Comparison of ENCODE assay signal across 10 cellular contexts in genomic region chr16:81810894-81811538, GRCh38. TPM values are rescaled to one million over a fixed set of nuclear protein-coding genes. Genes with fewer than 3 reads are reported as not detected.
DNase-seq lines count a peak whose midpoint lies in the region; ATAC-seq, FAIRE-seq and TF ChIP-seq lines count a peak whose summit lies in the region.
"Had no signal": no experiment of that assay in that cellular context is flagged by ENCODE, and none has a peak within 500 bp of the region (broad histone marks: within the 10 kb centered on the region; RNA-seq: fewer than 3 reads in every experiment).

No MANE protein-coding gene starts in this region.

- no peak overlapping the region for H3K9ac ChIP-seq in K562 (ENCODE audit: insufficient read depth in 1 of 2, low read depth in 2 of 2, low read length in 2 of 2)
- H3K9ac ChIP-seq: SK-N-SH had no signal

- TF ChIP-seq POLR2A in GM12891 (IDR thresholded peaks at IDR 0.05; ENCODE audit: low read depth, low read length) (peak; percentile 62), K562 (conservative IDR thresholded peaks at IDR 0.05) (no peak)

- DNase-seq in GM12891 (ENCODE audit: insufficient read length, low spot score): no peak
- no peak for DNase-seq in K562 (ENCODE audit: extremely low read depth in 1 of 4, low spot score in 3 of 4)
- DNase-seq in cerebellar nuclear complex (lab: John Stamatoyannopoulos, UW): no peak
- no peak for DNase-seq in activated CD8-positive, alpha-beta memory T cell treated with anti-CD3 and anti-CD28 coated beads, Interleukin-2, amount 50 U/mL, for 48 hours
- DNase-seq in HuH-7.5 (ENCODE audit: low spot score): no peak
- DNase-seq in NCI-H1092 treated with DMSO at 0.1 percent for 48 hours (lab: John Stamatoyannopoulos, UW): no peak
- DNase-seq: SK-N-SH had no signal

- no peaks in the 10 kb centered on the region for H3K9me1 ChIP-seq in K562 (ENCODE audit: control insufficient read depth, insufficient read depth, low read length)

- intact Hi-C loops in K562 (cut with micrococcal nuclease): no loop called here

- TF ChIP-seq CTCF in K562 (IDR thresholded peaks at IDR 0.05 in 2 of 3, conservative IDR thresholded peaks at IDR 0.05 in 1 of 3; ENCODE audit: insufficient read depth in 2 of 3, low read depth in 1 of 3, low read length in 3 of 3): no peak

- H3K9me3 ChIP-seq in K562 (replicated peaks; ENCODE audit: control insufficient read depth, insufficient read depth, low read depth, low read length): no peaks in the 10 kb centered on the region
- H3K9me3 ChIP-seq: SK-N-SH had no signal

- H3K27me3 ChIP-seq in K562 (ENCODE audit: control insufficient read depth in 2 of 2, insufficient read depth in 2 of 2, low read length in 2 of 2): peaks cover 16 to 62% of the 10 kb centered on the region in 2 experiments; a peak in 3 of 5 replicates

- in situ Hi-C loops in K562 (cut with MboI): no loop called here

- CTCF ChIA-PET in K562 (lab: Yijun Ruan, JAX; ENCODE audit: low intra/inter-chr PET ratio): no interaction called here

- WGBS in K562 (ENCODE audit: insufficient coverage, low coverage, missing lambda C conversion rate): 7% methylated on average over 10 of the region's 10 CpGs

- H3K27ac ChIP-seq in K562 (ENCODE audit: extremely low read depth, low read depth, low read length): no peak overlapping the region

- peak; percentile 31 for ATAC-seq in GM19438 (IDR thresholded peaks at IDR 0.05; ENCODE audit: low read depth, unreplicated experiment)
- ATAC-seq in HG03097 (IDR thresholded peaks at IDR 0.05; ENCODE audit: low FRiP score, unreplicated experiment): peak; percentile 26
- ATAC-seq in K562: no peak
- ATAC-seq: sciatic nerve had no signal

- no peaks in the 10 kb centered on the region; a peak in 2 of 5 replicates for H3K4me1 ChIP-seq in K562 (replicated peaks in 1 of 2; ENCODE audit: control insufficient read depth in 2 of 2, insufficient read depth in 2 of 2, low read length in 2 of 2)

- TF ChIP-seq EP300 in K562 (IDR thresholded peaks at IDR 0.05; ENCODE audit: low read length): no peak

- H3K36me3 ChIP-seq in K562 (ENCODE audit: control insufficient read depth, insufficient read depth, low read length): no peaks in the 10 kb centered on the region

- no TSS peak for BruUV-seq in K562 (replicated peaks; lab: Mats Ljungman, UMichigan)

- POLR2A ChIA-PET in K562 (lab: Yijun Ruan, JAX): no interaction called here

- H2AFZ ChIP-seq in K562 (ENCODE audit: low read depth, low read length): no peak overlapping the region

- peak; percentile 97 for FAIRE-seq in GM12891 (lab: Jason Lieb, UNC)
- no peak for FAIRE-seq in K562 (lab: Jason Lieb, UNC)

- no peaks in the 10 kb centered on the region for H3K79me2 ChIP-seq in K562 (ENCODE audit: control insufficient read depth, insufficient read depth, low read length)

- no peak for TF ChIP-seq RAD21 in K562 (CRISPR knock-in tag; conservative IDR thresholded peaks at IDR 0.05 in 1 of 2, IDR thresholded peaks at IDR 0.05 in 1 of 2)

- H3K4me3 ChIP-seq in K562: no peak overlapping the region

- H3K4me2 ChIP-seq in K562 (ENCODE audit: insufficient read depth, low read length): no peak overlapping the region
- H3K4me2 ChIP-seq: SK-N-SH had no signal

- peaks cover 15% of the 10 kb centered on the region for H4K20me1 ChIP-seq in K562 (replicated peaks; ENCODE audit: control insufficient read depth, insufficient read depth, low read length)

TF ChIP-seq in GM12891, 5 proteins besides CTCF, POLR2A, EP300 and RAD21:
- TF ChIP-seq POU2F2 (IDR thresholded peaks at IDR 0.05; ENCODE audit: low read depth, low read length) (peak; percentile 49), TAF1 (IDR thresholded peaks at IDR 0.05; ENCODE audit: low read depth, low read length) (peak; percentile 57; the same call in 1 of the 2 replicates), POLR2AphosphoS5 (IDR thresholded peaks at IDR 0.05; ENCODE audit: low read depth, low read length) (peak; percentile 82; the same call in 1 of the 2 replicates), SPI1 (IDR thresholded peaks at IDR 0.05; ENCODE audit: low read depth, low read length) (peak; percentile 44; the same call in 1 of the 2 replicates), PAX5 (IDR thresholded peaks at IDR 0.05; ENCODE audit: insufficient read depth, low read length, severe bottlenecking) (no peak)

TF ChIP-seq in K562, 482 proteins besides CTCF, POLR2A, EP300 and RAD21 (continues in another document):
- TF ChIP-seq FOS (IDR thresholded peaks at IDR 0.05; ENCODE audit: extremely low read depth, insufficient read length): no peak
- TF ChIP-seq IFI16 (CRISPR knock-in tag; IDR thresholded peaks at IDR 0.05): no peak
- no peak for TF ChIP-seq DNMT1 (IDR thresholded peaks at IDR 0.05)
- no peak for TF ChIP-seq MAFK (IDR thresholded peaks at IDR 0.05; ENCODE audit: low read length)
- no peak for TF ChIP-seq ARID2 (IDR thresholded peaks at IDR 0.05)
- TF ChIP-seq ETV6 (IDR thresholded peaks at IDR 0.05; ENCODE audit: borderline replicate concordance in 1 of 2, low read depth in 2 of 2, low read length in 1 of 2): no peak
- no peak for TF ChIP-seq ETV6 (CRISPR knock-in tag; IDR thresholded peaks at IDR 0.05; ENCODE audit: borderline replicate concordance)
- TF ChIP-seq SMAD2 (IDR thresholded peaks at IDR 0.05; ENCODE audit: low read depth, low read length): no peak
- TF ChIP-seq ZNF146 (CRISPR knock-in tag; IDR thresholded peaks at IDR 0.05; ENCODE audit: unreplicated experiment): no peak
- TF ChIP-seq MYC (IDR thresholded peaks at IDR 0.05; ENCODE audit: low read depth, low read length): no peak
- no peak for TF ChIP-seq MYC (CRISPR knock-in tag; IDR thresholded peaks at IDR 0.05; ENCODE audit: borderline replicate concordance, low read depth)
- no peak for TF ChIP-seq HMGN3 (IDR thresholded peaks at IDR 0.05; ENCODE audit: borderline replicate concordance, extremely low read depth, insufficient read length, low read depth, low read length)
- peak; percentile 75 for TF ChIP-seq BCOR (IDR thresholded peaks at IDR 0.05)
- peak; percentile 73 for TF ChIP-seq CHD4 (IDR thresholded peaks at IDR 0.05; ENCODE audit: insufficient read depth, insufficient replicate concordance, low read depth, low read length, poor library complexity, severe bottlenecking)
- no peak for TF ChIP-seq NKRF (IDR thresholded peaks at IDR 0.05; ENCODE audit: borderline replicate concordance)
- no peak for TF ChIP-seq ZBTB5 (IDR thresholded peaks at IDR 0.05)
- no peak for TF ChIP-seq CEBPB (tag; IDR thresholded peaks at IDR 0.05)
- no peak for TF ChIP-seq LCOR (CRISPR knock-in tag; IDR thresholded peaks at IDR 0.05)

RNA-seq across cellular contexts. Expression of gene PLCG2, which starts 31.9 kb away (rescaled TPM):
- 139 TPM for polyA plus RNA-seq in GM12891 (2012; ENCODE audit: low read depth, missing spikeins)
- 18.9 and 24.9 TPM in 2 replicates for total RNA-seq in K562 (2011; cell fraction: chromatin; rRNA removed; ENCODE audit: low replicate concordance)
- 10.9 and 11.8 TPM in 2 replicates for total RNA-seq in K562 (2011; cell fraction: nucleolus; rRNA removed)
- 12.5 and 14.6 TPM in 2 replicates for total RNA-seq in K562 (2011; cell fraction: nucleoplasm; rRNA removed)
- 1.7 and 4.0 TPM in 2 replicates for total RNA-seq in K562 (2014; rRNA removed)
- total RNA-seq in K562 (2014; rRNA removed; fragmentation: Illumina TruSeq; extraction: Trizol): 2.7 and 3.3 TPM in 2 replicates
- total RNA-seq in K562 (2015; rRNA removed; fragmentation: Illumina TruSeq; extraction: Trizol): 3.9 and 4.0 TPM in 2 replicates
- total RNA-seq in K562 (2021): 7.1 and 8.6 TPM in 2 replicates
- 4.2 and 7.9 TPM in 2 replicates for polyA plus RNA-seq in K562 (2011; rRNA removed)
- 3.7 and 4.9 TPM in 2 replicates for polyA plus RNA-seq in K562 (2011; cell fraction: cytosol; rRNA removed)
- 15.0 and 22.1 TPM in 2 replicates for polyA plus RNA-seq in K562 (2011; cell fraction: nucleus; rRNA removed)
- 3.7 and 12.8 TPM in 2 replicates for polyA plus RNA-seq in K562 (2012)
- polyA plus RNA-seq in K562 (2014; fragmentation: Illumina TruSeq; extraction: Trizol): 2.6 and 3.1 TPM in 2 replicates
- 1 to 10 TPM in 1 of 2 experiments, under 1 TPM in 1; 0.94 to 1.0 TPM for polyA plus RNA-seq in K562 (2014; fragmentation: Nextera tagmentation; extraction: Ambion mirVana)
- polyA plus RNA-seq in K562 (2014; rRNA removed): 1.9 TPM in 2 replicates
- 9.3 and 12.6 TPM in 2 replicates for polyA minus RNA-seq in K562 (2011; rRNA and poly(A)+ RNA removed)
- polyA minus RNA-seq in K562 (2011; cell fraction: cytosol; rRNA and poly(A)+ RNA removed): 8.3 and 9.6 TPM in 2 replicates
- polyA minus RNA-seq in K562 (2011; cell fraction: nucleus; rRNA and poly(A)+ RNA removed): 11.0 and 21.5 TPM in 2 replicates
